ENCODE assay signal across 33 cellular contexts in the genomic region with DNA sequence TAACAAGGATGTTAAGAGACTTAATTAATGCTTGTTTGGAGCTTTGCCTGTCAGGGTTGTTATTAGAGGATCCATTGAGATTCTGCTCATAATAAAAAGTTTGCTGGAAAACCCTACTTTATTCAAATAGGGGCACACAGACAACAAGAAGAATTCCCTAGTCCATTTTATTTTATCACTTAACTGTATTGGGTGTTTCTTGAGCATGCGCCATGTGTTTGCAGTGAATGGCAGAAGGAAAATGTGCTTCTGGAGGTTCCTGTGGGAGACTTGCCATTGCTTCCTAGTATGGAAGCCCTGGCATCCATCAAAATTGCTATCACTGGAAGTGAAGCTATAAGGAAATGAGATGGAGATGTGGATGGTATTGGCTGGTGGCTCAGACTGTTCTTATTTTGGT.
"Had no signal": no experiment of that assay in that cellular context is flagged by ENCODE, and none has a peak within 500 bp of the region (broad histone marks: within the 10 kb centered on the region; RNA-seq: fewer than 3 reads in every experiment).

No MANE protein-coding gene starts in this region.

- H3K4me1 ChIP-seq: adrenal gland, ascending aorta, body of pancreas, breast epithelium had no signal

- H3K27ac ChIP-seq: adrenal gland, ascending aorta, body of pancreas, brain microvascular endothelial cell, breast epithelium, cardiac muscle cell had no signal

- DNase-seq: activated effector memory CD4-positive, alpha-beta T cell treated with anti-CD3 and anti-CD28 coated beads, Interleukin-2, amount 50 U/mL, for 16 hours; activated effector memory CD4-positive, alpha-beta T cell treated with Interleukin-2 at 50 U/mL for 16 hours; activated gamma-delta T cell; activated gamma-delta T cell treated with Interleukin-2 at 50 U/mL for 16 hours; activated naive CD4-positive, alpha-beta T cell; activated naive CD4-positive, alpha-beta T cell treated with anti-CD3 and anti-CD28 coated beads for 36 hours; activated naive CD4-positive, alpha-beta T cell treated with anti-CD3 and anti-CD28 coated beads, Interleukin-2, amount 10 ng/mL, durations not matched to agents 7 days and 5 days; activated naive CD4-positive, alpha-beta T cell treated with anti-CD3 and anti-CD28 coated beads, Interleukin-2, amount 50 U/mL, for 16 hours; activated naive CD4-positive, alpha-beta T cell treated with Interleukin-2 at 50 U/mL for 16 hours; activated naive CD8-positive, alpha-beta T cell treated with anti-CD3 and anti-CD28 coated beads for 36 hours; activated naive CD8-positive, alpha-beta T cell treated with anti-CD3 and anti-CD28 coated beads, Interleukin-2, amount 10 ng/mL, durations not matched to agents 7 days and 5 days; activated naive CD8-positive, alpha-beta T cell treated with anti-CD3 and anti-CD28 coated beads, Interleukin-2, amount 50 U/mL, for 24 hours; activated T-cell treated with anti-CD3 and anti-CD28 coated beads, Interleukin-2, amount 50 U/mL, for 24 hours; activated T-cell treated with anti-CD3 and anti-CD28 coated beads, Interleukin-2, amount 50 U/mL, for 4 hours; activated T-cell treated with anti-CD3 and anti-CD28 coated beads, Interleukin-2, amount 50 U/mL, for 48 hours; activated T-cell treated with anti-CD3 and anti-CD28 coated beads, Interleukin-2, amount 50 U/mL, for 72 hours; adrenal gland; amniotic stem cell; amygdala; anterior cingulate cortex; aorta; body of pancreas; brain microvascular endothelial cell; caudate nucleus; central memory CD4-positive, alpha-beta T cell; cerebellar nuclear complex had no signal

- FAIRE-seq: astrocyte, bronchial epithelial cell had no signal

- ATAC-seq: activated naive CD4-positive, alpha-beta T cell treated with anti-CD3 and anti-CD28 coated beads, Interleukin-2, amount 50 U/mL, for 72 hours; activated naive CD8-positive, alpha-beta T cell treated with anti-CD3 and anti-CD28 coated beads, Interleukin-2, amount 50 U/mL, for 24 hours; activated T-cell treated with anti-CD3 and anti-CD28 coated beads, Interleukin-2, amount 50 U/mL, for 4 hours; activated T-cell treated with anti-CD3 and anti-CD28 coated beads, Interleukin-2, amount 50 U/mL, for 72 hours; activated T-helper 17 cell treated with anti-CD3 and anti-CD28 coated beads, Interleukin-2, amount 50 U/mL, for 72 hours; body of pancreas had no signal

- H3K9me3 ChIP-seq: adrenal gland, ascending aorta, body of pancreas, breast epithelium had no signal

- H3K4me3 ChIP-seq: adrenal gland, ascending aorta, body of pancreas, breast epithelium, cardiac muscle cell had no signal

- H3K36me3 ChIP-seq: adrenal gland, ascending aorta, brain microvascular endothelial cell, breast epithelium, cardiac muscle cell had no signal

- H3K27me3 ChIP-seq: ascending aorta, body of pancreas, brain microvascular endothelial cell, breast epithelium, cardiac muscle cell had no signal
